In genomic region chr2:211416373-211416772, GRCh38 we compare ENCODE assay signal across 23 cellular contexts.
"Had no signal": no experiment of that assay in that cellular context is flagged by ENCODE, and none has a peak within 500 bp of the region (broad histone marks: within the 10 kb centered on the region; RNA-seq: fewer than 3 reads in every experiment).

No MANE protein-coding gene starts in this region.

- H3K27ac ChIP-seq: dorsolateral prefrontal cortex, epithelial cell of prostate, gastrocnemius medialis, prostate gland, right atrium auricular region, sigmoid colon, stomach, testis, tibial artery had no signal

- H3K4me3 ChIP-seq: dorsolateral prefrontal cortex, gastrocnemius medialis, lung, prostate gland, right atrium auricular region, sigmoid colon, stomach, testis, tibial artery had no signal

- H3K4me1 ChIP-seq: gastrocnemius medialis, prostate gland, right atrium auricular region, sigmoid colon, stomach, testis, tibial artery had no signal

- H3K9me3 ChIP-seq: gastrocnemius medialis, prostate gland, right atrium auricular region, sigmoid colon, stomach, testis, tibial artery had no signal

- DNase-seq: dorsolateral prefrontal cortex; effector CD4-positive, alpha-beta T cell; foreskin fibroblast; gastrocnemius medialis; head of caudate nucleus; kidney; naive B cell; nucleus accumbens; sigmoid colon; stimulated activated CD4-positive, alpha-beta T cell treated with anti-CD3 and anti-CD28 coated beads, Interleukin-2, amount 100 ng/mL, for 24 hours; stimulated activated CD4-positive, alpha-beta T cell treated with anti-CD3 and anti-CD28 coated beads, Interleukin-4, amount 100 ng/mL, for 24 hours; stimulated activated naive CD4-positive, alpha-beta T cell treated with Interleukin-2 at 50 U/mL for 16 hours; stomach; testis; tibial artery had no signal

- H3K36me3 ChIP-seq: gastrocnemius medialis, prostate gland, sigmoid colon, stomach had no signal

- ATAC-seq: esophagus mucosa; gastrocnemius medialis; left lobe of liver; stimulated activated effector memory CD8-positive, alpha-beta T cell treated with anti-CD3 and anti-CD28 coated beads, Interleukin-12 subunit alpha, Interleukin-12 subunit beta, amount 100 ng/mL, for 72 hours had no signal

- FAIRE-seq: colon, kidney had no signal

- H3K27me3 ChIP-seq: dorsolateral prefrontal cortex, gastrocnemius medialis, right atrium auricular region, sigmoid colon, stomach, testis, tibial artery had no signal
